Comparison of ENCODE assay signal across 1 cellular context in genomic region chr6:167651251-167652041, GRCh38.
TF ChIP-seq lines count a peak whose summit lies in the region.

No MANE protein-coding gene starts in this region.

TF ChIP-seq in HepG2, 621 proteins besides CTCF, POLR2A, EP300 and RAD21 (continued from another document):
- TF ChIP-seq ZNF318 (CRISPR knock-in tag; IDR thresholded peaks at IDR 0.05) (0 out of 2 replicates have a peak, but pooled peaks have one; percentile 18), NBN (conservative IDR thresholded peaks at IDR 0.05) (peak; percentile 98), HNRNPUL1 (IDR thresholded peaks at IDR 0.05; ENCODE audit: low read depth, low read length) (no peak), SATB2 (CRISPR knock-in tag; IDR thresholded peaks at IDR 0.05) (no peak), SAFB2 (CRISPR knock-in tag; IDR thresholded peaks at IDR 0.05; ENCODE audit: borderline replicate concordance, low read depth) (peak; percentile 21; the same call in 1 of the 2 replicates), NFRKB (IDR thresholded peaks at IDR 0.05) (peak; percentile 65; the same call in 1 of the 2 replicates), FUBP1 (CRISPR knock-in tag; IDR thresholded peaks at IDR 0.05; ENCODE audit: borderline replicate concordance) (peak; percentile 82; the same call in 1 of the 2 replicates), FOXP1 (IDR thresholded peaks at IDR 0.05) (peak; percentile 74; the same call in 1 of the 2 replicates), FOXP1 (CRISPR knock-in tag; IDR thresholded peaks at IDR 0.05) (no peak), SP2 (CRISPR knock-in tag; IDR thresholded peaks at IDR 0.05) (0 out of 2 replicates have a peak, but pooled peaks have one; percentile 24), PHB2 (IDR thresholded peaks at IDR 0.05; ENCODE audit: partially characterized antibody) (peak; percentile 85), MLLT10 (CRISPR knock-in tag; IDR thresholded peaks at IDR 0.05) (no peak), FOXA1 (IDR thresholded peaks at IDR 0.05) (peak; percentile 34; the same call in 1 of the 2 replicates), FOXA1 (CRISPR knock-in tag; IDR thresholded peaks at IDR 0.05) (no peak), MAZ (IDR thresholded peaks at IDR 0.05; ENCODE audit: borderline replicate concordance, low read depth, low read length) (no peak), MAZ (CRISPR knock-in tag; IDR thresholded peaks at IDR 0.05; ENCODE audit: low read depth) (0 out of 2 replicates have a peak, but pooled peaks have one; percentile 35), ZNF207 (IDR thresholded peaks at IDR 0.05; ENCODE audit: borderline replicate concordance) (peak; percentile 92), NPAS2 (CRISPR knock-in tag; IDR thresholded peaks at IDR 0.05; ENCODE audit: borderline replicate concordance) (no peak), ZNF251 (CRISPR knock-in tag; IDR thresholded peaks at IDR 0.05) (no peak), PBX3 (CRISPR knock-in tag; IDR thresholded peaks at IDR 0.05; ENCODE audit: borderline replicate concordance) (no peak), HINFP (CRISPR knock-in tag; IDR thresholded peaks at IDR 0.05; ENCODE audit: low read depth) (peak; percentile 29; the same call in 1 of the 2 replicates), ZNF777 (CRISPR knock-in tag; IDR thresholded peaks at IDR 0.05) (no peak)
TF ChIP-seq in HepG2: peak in this region for 31.
